In genomic region chr9:88358743-88359142, GRCh38 we compare ENCODE assay signal across 9 cellular contexts.
"Had no signal": no experiment of that assay in that cellular context is flagged by ENCODE, and none has a peak within 500 bp of the region (broad histone marks: within the 10 kb centered on the region; RNA-seq: fewer than 3 reads in every experiment).

No MANE protein-coding gene starts in this region.

- ATAC-seq: HCT116, HepG2 had no signal

- H3K4me3 Mint-ChIP-seq: HFFc6, IgD-negative memory B cell had no signal

- H3K27ac Mint-ChIP-seq: HFFc6, IgD-negative memory B cell had no signal

- H3K9me3 ChIP-seq: HAP-1 had no signal

- DNase-seq: GM23248, GOT3, H7, HFFc6 had no signal

- H3K4me3 ChIP-seq: GM23248, HAP-1 had no signal

- H3K36me3 Mint-ChIP-seq: IgD-negative memory B cell had no signal

- H3K36me3 ChIP-seq: HAP-1 had no signal

- H3K27ac ChIP-seq: GM23248, HL-60 had no signal
